In the genomic region with DNA sequence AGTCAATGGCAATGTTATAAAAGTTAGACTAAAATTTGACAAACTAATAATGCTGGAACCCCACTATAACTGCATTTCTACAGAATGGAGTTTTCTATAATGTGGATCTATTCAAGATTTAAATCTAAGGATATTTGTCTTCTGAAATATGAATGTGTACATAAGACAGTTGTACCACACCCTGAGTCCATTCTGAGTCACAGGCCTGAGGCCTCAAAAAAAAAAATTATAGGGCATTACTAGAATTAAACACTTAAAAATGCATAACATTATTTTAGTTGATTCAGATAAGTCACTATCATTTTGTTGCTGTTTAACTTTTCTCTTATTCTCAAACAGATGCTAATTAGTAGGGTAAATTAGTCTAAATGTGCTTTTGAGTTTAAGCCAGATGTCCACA, we compare ENCODE assay signal across 1 cellular context.
TF ChIP-seq lines count a peak whose summit lies in the region.

No MANE protein-coding gene starts in this region.

TF ChIP-seq in endothelial cell of umbilical vein, 7 proteins besides CTCF, POLR2A, EP300 and RAD21 (continued from another document):
- peak; percentile 51 for TF ChIP-seq FOS (IDR thresholded peaks at IDR 0.05; ENCODE audit: borderline replicate concordance, insufficient read depth, low read length)
- TF ChIP-seq POLR2AphosphoS5 (IDR thresholded peaks at IDR 0.05; ENCODE audit: insufficient read depth, low read depth, low read length), result no peak
- TF ChIP-seq, protein P1, sequence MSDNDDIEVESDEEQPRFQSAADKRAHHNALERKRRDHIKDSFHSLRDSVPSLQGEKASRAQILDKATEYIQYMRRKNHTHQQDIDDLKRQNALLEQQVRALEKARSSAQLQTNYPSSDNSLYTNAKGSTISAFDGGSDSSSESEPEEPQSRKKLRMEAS (IDR thresholded peaks at IDR 0.05; ENCODE audit: insufficient read depth, insufficient read length), result no peak
